In genomic region chr18:48033770-48034650, GRCh38 we compare ENCODE assay signal across 18 cellular contexts.
DNase-seq lines count a peak whose midpoint lies in the region; ATAC-seq and TF ChIP-seq lines count a peak whose summit lies in the region.
"Had no signal": no experiment of that assay in that cellular context is flagged by ENCODE, and none has a peak within 500 bp of the region (broad histone marks: within the 10 kb centered on the region; RNA-seq: fewer than 3 reads in every experiment).

No MANE protein-coding gene starts in this region.

- intact Hi-C loops in MCF 10A (cut with micrococcal nuclease), result loop anchor here (5.0 to 10.0 kb wide), 3 partner anchors 71 to 143 kb away; no protein-coding TSS in a partner anchor
- intact Hi-C loops in mammary epithelial cell (cut with micrococcal nuclease), result loop anchor here (10.0 kb wide), 1 partner anchor 131 kb away; no protein-coding TSS in a partner anchor
- intact Hi-C loops in A673 (cut with micrococcal nuclease; ENCODE audit: unreplicated experiment), result loop anchor here (5.0 kb wide), 1 partner anchor 433 kb away; no protein-coding TSS in a partner anchor

- DNase-seq in MCF 10A (ENCODE audit: unreplicated experiment), result no peak
- no peak for DNase-seq in mammary epithelial cell
- DNase-seq in ecto neural progenitor cell (ENCODE audit: low spot score), result peak; percentile 38
- peak; percentile 75 for DNase-seq in mesenteric fat pad (ENCODE audit: low spot score)
- DNase-seq in thoracic aorta (ENCODE audit: low spot score), result no peak
- DNase-seq in HAP-1 (ENCODE audit: low spot score in 2 of 2), result no peak
- DNase-seq in A673 (ENCODE audit: low spot score), result no peak
- DNase-seq: activated CD4-positive, alpha-beta T cell treated with anti-CD3 and anti-CD28 coated beads for 36 hours; activated naive CD4-positive, alpha-beta T cell; DMS53; NCI-H526; T-helper 17 cell had no signal

- dilution Hi-C loops in mammary epithelial cell (cut with HindIII; ENCODE audit: low sequenced_read_pairs), result no loop called here

- H4K20me1 ChIP-seq in mammary epithelial cell (ENCODE audit: insufficient read depth, low read length), result no peaks in the 10 kb centered on the region

- no TSS peak for BruUV-seq in MCF 10A (replicated peaks; lab: Mats Ljungman, UMichigan)
- BruUV-seq in mammary epithelial cell (replicated peaks; lab: Mats Ljungman, UMichigan), result no TSS peak
- BruUV-seq in A673 (replicated peaks; lab: Mats Ljungman, UMichigan), result no TSS peak

- H3K27me3 ChIP-seq in mammary epithelial cell (ENCODE audit: insufficient read depth, low read length) (no peaks in the 10 kb centered on the region), thoracic aorta (replicated peaks; ENCODE audit: insufficient read depth) (no peaks in the 10 kb centered on the region), HAP-1 (ENCODE audit: low read depth) (no peaks in the 10 kb centered on the region), A673 (replicated peaks; ENCODE audit: insufficient read depth, low read depth, low read length, poor library complexity) (no peaks in the 10 kb centered on the region)
- H3K27me3 ChIP-seq: BE2C, neural progenitor cell had no signal

- H3K27me3 Mint-ChIP-seq in MCF 10A (ENCODE audit: insufficient read depth, unreplicated experiment), result no peaks in the 10 kb centered on the region
- H3K27me3 Mint-ChIP-seq: activated CD4-positive, alpha-beta T cell treated with anti-CD3 and anti-CD28 coated beads for 36 hours had no signal

- no peak overlapping the region for H2AFZ ChIP-seq in mammary epithelial cell (ENCODE audit: low read depth, low read length)
- H2AFZ ChIP-seq: GM23338, neural progenitor cell had no signal

- no peak overlapping the region for H3K4me2 ChIP-seq in mammary epithelial cell (ENCODE audit: insufficient read depth, low read depth, low read length)
- H3K4me2 ChIP-seq: GM23338, KMS-11, neural progenitor cell had no signal

- no peaks in the 10 kb centered on the region for H3K36me3 ChIP-seq in mammary epithelial cell (ENCODE audit: insufficient read depth, low read length)
- no peaks in the 10 kb centered on the region for H3K36me3 ChIP-seq in thoracic aorta
- no peaks in the 10 kb centered on the region for H3K36me3 ChIP-seq in HAP-1 (replicated peaks)
- no peaks in the 10 kb centered on the region for H3K36me3 ChIP-seq in A673 (ENCODE audit: insufficient read depth, low read length, poor library complexity, severe bottlenecking)
- H3K36me3 ChIP-seq: BE2C, neural progenitor cell had no signal

- 85% methylated on average over 8 of the region's 9 CpGs for WGBS in mammary epithelial cell (ENCODE audit: low coverage, missing lambda C conversion rate)

- H3K4me3 Mint-ChIP-seq in MCF 10A (ENCODE audit: unreplicated experiment), result no peak overlapping the region
- H3K4me3 Mint-ChIP-seq: activated CD4-positive, alpha-beta T cell treated with anti-CD3 and anti-CD28 coated beads for 36 hours; GM23338; neural progenitor cell; T-helper 17 cell had no signal

- H3K27ac Mint-ChIP-seq in MCF 10A (ENCODE audit: low read depth, unreplicated experiment), result peak overlapping the region; percentile 35
- H3K27ac Mint-ChIP-seq: activated CD4-positive, alpha-beta T cell treated with anti-CD3 and anti-CD28 coated beads for 36 hours; GM23338; neural progenitor cell had no signal

- in situ Hi-C loops in mammary epithelial cell (cut with MboI; ENCODE audit: low sequenced_read_pairs in 2 of 2) (loop anchor here (5.0 to 25.0 kb wide), 5 partner anchors 103 to 418 kb away; no protein-coding TSS in a partner anchor), HAP-1 (cut with MboI; ENCODE audit: low sequenced_read_pairs) (loop anchor here (5.0 kb wide), 1 partner anchor 408 kb away; no protein-coding TSS in a partner anchor)

- H3K4me3 ChIP-seq in mammary epithelial cell (replicated peaks in 1 of 3; ENCODE audit: insufficient read depth in 1 of 3, low read depth in 2 of 3, low read length in 3 of 3) (no peak overlapping the region), thoracic aorta (no peak overlapping the region), HAP-1 (no peak overlapping the region), A673 (ENCODE audit: low read depth, low read length, poor library complexity, severe bottlenecking) (no peak overlapping the region)
- H3K4me3 ChIP-seq: GM23338, neural progenitor cell had no signal

- ATAC-seq in thoracic aorta (ENCODE audit: insufficient number of reproducible peaks, low FRiP score, low read depth), result no peak
- ATAC-seq in GM21723 (IDR thresholded peaks at IDR 0.05; ENCODE audit: unreplicated experiment), result no peak
- ATAC-seq: activated CD4-positive, alpha-beta T cell treated with anti-CD3 and anti-CD28 coated beads for 36 hours; GM23338; Panc1; T-helper 17 cell had no signal

- H3K4me1 Mint-ChIP-seq in MCF 10A (ENCODE audit: insufficient read depth, unreplicated experiment), result peaks cover 14% of the 10 kb centered on the region
- H3K4me1 Mint-ChIP-seq: activated CD4-positive, alpha-beta T cell treated with anti-CD3 and anti-CD28 coated beads for 36 hours had no signal

- H3K27ac ChIP-seq in mammary epithelial cell (ENCODE audit: insufficient read depth, low read depth, low read length) (no peak overlapping the region), thoracic aorta (peak overlapping the region; percentile 15 to 36), A673 (ENCODE audit: low read depth, low read length, poor library complexity, severe bottlenecking) (no peak overlapping the region)
- H3K27ac ChIP-seq: KMS-11, neural progenitor cell had no signal

- H3K9me3 ChIP-seq in mammary epithelial cell (replicated peaks; ENCODE audit: insufficient read depth, low read length) (no peaks in the 10 kb centered on the region), thoracic aorta (no peaks in the 10 kb centered on the region), HAP-1 (no peaks in the 10 kb centered on the region), A673 (ENCODE audit: low read depth, low read length, poor library complexity, severe bottlenecking) (no peaks in the 10 kb centered on the region)
- H3K9me3 ChIP-seq: BE2C had no signal

- no peaks in the 10 kb centered on the region for H3K9me3 Mint-ChIP-seq in MCF 10A (ENCODE audit: unreplicated experiment)
- H3K9me3 Mint-ChIP-seq: GM23338, neural progenitor cell had no signal

- TF ChIP-seq CTCF in MCF 10A (IDR thresholded peaks at IDR 0.05; ENCODE audit: unreplicated experiment), result no peak
- no peak for TF ChIP-seq CTCF in mammary epithelial cell (conservative IDR thresholded peaks at IDR 0.05 in 1 of 2, IDR thresholded peaks at IDR 0.05 in 1 of 2; ENCODE audit: extremely low read depth in 1 of 2, insufficient read depth in 1 of 2, low read depth in 1 of 2, low read length in 2 of 2)
- no peak for TF ChIP-seq CTCF in thoracic aorta (IDR thresholded peaks at IDR 0.05)
- no peak for TF ChIP-seq CTCF in A673 (conservative IDR thresholded peaks at IDR 0.05; ENCODE audit: low read depth, low read length)

- H3K79me2 ChIP-seq in mammary epithelial cell (ENCODE audit: insufficient read depth, low read length), result no peaks in the 10 kb centered on the region

- H3K9ac ChIP-seq in mammary epithelial cell (ENCODE audit: insufficient read depth, low read length), result no peak overlapping the region
- H3K9ac ChIP-seq: KMS-11, neural progenitor cell had no signal

- peaks cover 32% of the 10 kb centered on the region for H3K4me1 ChIP-seq in mammary epithelial cell (ENCODE audit: insufficient read depth, low read length)
- H3K4me1 ChIP-seq in thoracic aorta (ENCODE audit: control insufficient read depth in 1 of 2, low read depth in 2 of 2), result peaks cover 0 to 18% of the 10 kb centered on the region in 2 donors
- no peaks in the 10 kb centered on the region for H3K4me1 ChIP-seq in HAP-1
- no peaks in the 10 kb centered on the region for H3K4me1 ChIP-seq in A673 (ENCODE audit: insufficient read depth, low read length, poor library complexity, severe bottlenecking)

- CTCF ChIA-PET in MCF 10A (lab: Yijun Ruan, JAX), result interaction anchor here (0.6 to 16.0 kb wide), 11 partner anchors 8 to 411 kb away, joined by 3 to 264 read pairs (median 5); no protein-coding TSS in a partner anchor
- CTCF ChIA-PET in mammary epithelial cell (lab: Charles Lee; ENCODE audit: low non-redundant PET), result interaction anchor here (0.6 kb wide), 1 partner anchor 431 kb away, joined by 5 read pairs; no protein-coding TSS in a partner anchor
- CTCF ChIA-PET in A673 (lab: Charles Lee), result no interaction called here

- POLR2A ChIA-PET in MCF 10A (lab: Yijun Ruan, JAX) (interaction anchor here (0.5 to 0.7 kb wide), 2 partner anchors 85 to 394 kb away, joined by 3 read pairs; no protein-coding TSS in a partner anchor), A673 (lab: Charles Lee; ENCODE audit: low non-redundant PET) (no interaction called here)

- H3K36me3 Mint-ChIP-seq in MCF 10A (ENCODE audit: insufficient read depth, unreplicated experiment), result no peaks in the 10 kb centered on the region
- H3K36me3 Mint-ChIP-seq: neural progenitor cell had no signal

Comparison
In these comparisons a context has a peak if more than half of its experiments do, and no peak if none do; other contexts are left out.
1. DNase-seq: peak in ecto neural progenitor cell (single experiment) and mesenteric fat pad (single experiment); none in MCF 10A (single experiment), mammary epithelial cell (single experiment), thoracic aorta (single experiment), HAP-1 (0 of 2) and A673 (single experiment).
2. H3K27ac ChIP-seq: peak in thoracic aorta (2 of 2); none in mammary epithelial cell (single experiment) and A673 (single experiment).